ENCODE assay signal across 1 cellular context in genomic region chr5:159263569-159263905, GRCh38.
TF ChIP-seq lines count a peak whose summit lies in the region.

No MANE protein-coding gene starts in this region.

TF ChIP-seq in K562, 482 proteins besides CTCF, POLR2A, EP300 and RAD21 (continued from another document):
- TF ChIP-seq ATF6 (CRISPR knock-in tag; IDR thresholded peaks at IDR 0.05) (no peak), WHSC1 (IDR thresholded peaks at IDR 0.05; ENCODE audit: low read length) (no peak), ZBTB7A (IDR thresholded peaks at IDR 0.05; ENCODE audit: borderline replicate concordance, control insufficient read depth, low read depth, low read length) (0 out of 2 replicates have a peak, but pooled peaks have one; percentile 9), ZNF146 (CRISPR knock-in tag; IDR thresholded peaks at IDR 0.05; ENCODE audit: unreplicated experiment) (no peak), GABPA (tag; conservative IDR thresholded peaks at IDR 0.05; ENCODE audit: low read depth) (0 out of 2 replicates have a peak, but pooled peaks have one; percentile 56), ELF2 (CRISPR knock-in tag; IDR thresholded peaks at IDR 0.05) (no peak), ZNF41 (CRISPR knock-in tag; conservative IDR thresholded peaks at IDR 0.05) (no peak), RB1 (IDR thresholded peaks at IDR 0.05; ENCODE audit: low read depth) (no peak), CBX8 (IDR thresholded peaks at IDR 0.05; ENCODE audit: borderline replicate concordance, extremely low read depth, low read depth, low read length, poor library complexity, severe bottlenecking) (no peak), PRDM10 (IDR thresholded peaks at IDR 0.05; ENCODE audit: partially characterized antibody) (peak; percentile 1), ARNT (IDR thresholded peaks at IDR 0.05) (no peak), TCF7L2 (IDR thresholded peaks at IDR 0.05; ENCODE audit: low read depth, low read length) (no peak), HDAC8 (tag; IDR thresholded peaks at IDR 0.05) (no peak), KLF10 (CRISPR knock-in tag; IDR thresholded peaks at IDR 0.05) (no peak), DIDO1 (tag; IDR thresholded peaks at IDR 0.05; ENCODE audit: low read depth) (no peak), ZBTB1 (CRISPR knock-in tag; IDR thresholded peaks at IDR 0.05; ENCODE audit: borderline replicate concordance, low read depth) (no peak), ZNF76 (CRISPR knock-in tag; IDR thresholded peaks at IDR 0.05; ENCODE audit: borderline replicate concordance) (no peak), ZSCAN29 (IDR thresholded peaks at IDR 0.05) (no peak), TCFL5 (CRISPR knock-in tag; conservative IDR thresholded peaks at IDR 0.05) (no peak), ZNF408 (CRISPR knock-in tag; IDR thresholded peaks at IDR 0.05; ENCODE audit: low read depth) (no peak), STAG1 (CRISPR knock-in tag; IDR thresholded peaks at IDR 0.05; ENCODE audit: borderline replicate concordance) (no peak), GTF3C2 (IDR thresholded peaks at IDR 0.05; ENCODE audit: borderline replicate concordance, extremely low read depth, insufficient read length) (no peak)
